In genomic region chr17:8224891-8225812, GRCh38 we compare ENCODE assay signal across 10 cellular contexts. TPM values are rescaled to one million over a fixed set of nuclear protein-coding genes. Genes with fewer than 3 reads are reported as not detected.
DNase-seq lines count a peak whose midpoint lies in the region; ATAC-seq and TF ChIP-seq lines count a peak whose summit lies in the region.
"Had no signal": no experiment of that assay in that cellular context is flagged by ENCODE, and none has a peak within 500 bp of the region (broad histone marks: within the 10 kb centered on the region; RNA-seq: fewer than 3 reads in every experiment).

No MANE protein-coding gene starts in this region.

- H2AFZ ChIP-seq in HCT116 (ENCODE audit: low read depth, low read length, poor library complexity, severe bottlenecking) (no peak overlapping the region), SK-N-SH (ENCODE audit: low read depth) (no peak overlapping the region)

- 97% methylated on average over 24 of the region's 26 CpGs for WGBS in SK-N-SH (ENCODE audit: low lambda C conversion rate)

- DNase-seq in CD4-positive, alpha-beta T cell: no peak
- DNase-seq in HCT116 (ENCODE audit: low read depth, low spot score): no peak
- no peak for DNase-seq in central memory CD8-positive, alpha-beta T cell (ENCODE audit: low spot score in 2 of 2)
- DNase-seq in nephron progenitor cell: no peak
- no peak for DNase-seq in NCI-H187 treated with DMSO at 0.1 percent for 48 hours (lab: John Stamatoyannopoulos, UW)
- no peak for DNase-seq in SK-N-SH
- DNase-seq: NCI-H2107, sigmoid colon had no signal

- RAD21 ChIA-PET in HCT116 (lab: Charles Lee; ENCODE audit: low non-redundant PET in 1 of 2, low total read pairs in 2 of 2, uncharacterized antibody in 2 of 2, unreplicated experiment in 2 of 2): interaction anchor here in 1 of 2 experiments (1.4 kb wide), 1 partner anchor 21 kb away, joined by 3 read pairs; no protein-coding TSS in a partner anchor

- H3K9me2 ChIP-seq in HCT116 (ENCODE audit: insufficient read depth) (no peaks in the 10 kb centered on the region), SK-N-SH (no peaks in the 10 kb centered on the region)

- H3K9me3 Mint-ChIP-seq in CD4-positive, alpha-beta T cell: peaks cover 2% of the 10 kb centered on the region
- peaks cover 6% of the 10 kb centered on the region for H3K9me3 Mint-ChIP-seq in central memory CD8-positive, alpha-beta T cell
- H3K9me3 Mint-ChIP-seq in nephron progenitor cell: peaks cover 6% of the 10 kb centered on the region

- H3K4me2 ChIP-seq in HCT116 (ENCODE audit: low read length) (0 out of 2 replicates have a peak overlapping the region, but pooled peaks have one; percentile 93), SK-N-SH (no peak overlapping the region)

- H4K20me1 ChIP-seq in HCT116 (ENCODE audit: insufficient read depth) (no peaks in the 10 kb centered on the region), SK-N-SH (ENCODE audit: insufficient read depth) (0 out of 2 replicates have a peak, but pooled peaks cover 4% of the 10 kb centered on the region)

- peaks cover 13 to 22% of the 10 kb centered on the region in 2 experiments for H3K36me3 ChIP-seq in HCT116 (ENCODE audit: control insufficient read depth in 1 of 2, insufficient read depth in 2 of 2, low read length in 2 of 2)
- H3K36me3 ChIP-seq in SK-N-SH (replicated peaks in 1 of 2; ENCODE audit: control insufficient read depth in 1 of 2, insufficient read depth in 2 of 2, low read length in 1 of 2): peaks cover 7 to 25% of the 10 kb centered on the region in 2 experiments

- H3K9ac ChIP-seq in HCT116 (ENCODE audit: low read length) (no peak overlapping the region), SK-N-SH (no peak overlapping the region)

- POLR2A ChIA-PET in CD4-positive, alpha-beta T cell (lab: Charles Lee): interaction anchor here (0.8 to 19.8 kb wide), 16 partner anchors 15 to 538 kb away, joined by 3 to 630 read pairs (median 14); partner anchors contain the start of genes ALOXE3, AURKB, BORCS6 and CTC1
- POLR2A ChIA-PET in HCT116 (lab: Charles Lee) (interaction anchor here (0.5 to 7.5 kb wide), 7 partner anchors 13 to 635 kb away, joined by 3 to 63 read pairs (median 45); partner anchors contain the start of genes AURKB, BORCS6, CTC1 and SLC25A35), SK-N-SH (lab: Yijun Ruan, JAX) (interaction anchor here (0.8 to 1.2 kb wide), 2 partner anchors 37 to 164 kb away, joined by 4 read pairs; no protein-coding TSS in a partner anchor)

- peaks cover 31 to 72% of the 10 kb centered on the region in 2 experiments for H3K4me1 ChIP-seq in HCT116 (ENCODE audit: control insufficient read depth in 1 of 2, insufficient read depth in 2 of 2, low read length in 2 of 2)
- peaks cover 8 to 23% of the 10 kb centered on the region in 2 experiments; a peak in 3 of 4 replicates for H3K4me1 ChIP-seq in SK-N-SH (ENCODE audit: control insufficient read depth in 1 of 2, insufficient read depth in 2 of 2, low read depth in 1 of 2, low read length in 1 of 2)

- BruUV-seq in HCT116 (replicated peaks; lab: Mats Ljungman, UMichigan): no TSS peak

- H3K4me3 Mint-ChIP-seq in CD4-positive, alpha-beta T cell: peak overlapping the region; percentile 87
- H3K4me3 Mint-ChIP-seq in central memory CD8-positive, alpha-beta T cell: peak overlapping the region; percentile 97
- H3K4me3 Mint-ChIP-seq in nephron progenitor cell: peak overlapping the region; percentile 72

- no peaks in the 10 kb centered on the region for H3K27me3 ChIP-seq in CD4-positive, alpha-beta T cell (ENCODE audit: control insufficient read depth, insufficient read depth, low read length)
- H3K27me3 ChIP-seq in HCT116 (ENCODE audit: insufficient read depth, low read length): no peaks in the 10 kb centered on the region
- H3K27me3 ChIP-seq in SK-N-SH (ENCODE audit: insufficient read depth): no peaks in the 10 kb centered on the region
- H3K27me3 ChIP-seq: adrenal gland, sigmoid colon had no signal

- H3K4me3 ChIP-seq in HCT116 (replicated peaks in 1 of 2; ENCODE audit: low read depth in 1 of 2, low read length in 2 of 2) (no peak overlapping the region), SK-N-SH (ENCODE audit: low read depth in 2 of 2, low read length in 1 of 2) (no peak overlapping the region)
- H3K4me3 ChIP-seq: adrenal gland had no signal

- CTCF ChIA-PET in CD4-positive, alpha-beta T cell (lab: Charles Lee): interaction anchor here (0.6 to 1.5 kb wide), 6 partner anchors 20 to 107 kb away, joined by 3 to 7 read pairs (median 3); partner anchors contain the start of genes ALOXE3 and CTC1
- CTCF ChIA-PET in HCT116 (lab: Charles Lee): interaction anchor here (0.6 kb wide), 2 partner anchors 9 to 103 kb away, joined by 3 read pairs; no protein-coding TSS in a partner anchor
- CTCF ChIA-PET in SK-N-SH (lab: Yijun Ruan, JAX): interaction anchor here (1.0 to 6.5 kb wide), 12 partner anchors 13 to 106 kb away, joined by 3 to 55 read pairs (median 7); partner anchors contain the start of genes ALOXE3, BORCS6, HES7 and SLC25A35

- H3K27ac ChIP-seq in CD4-positive, alpha-beta T cell (ENCODE audit: low read depth, low read length): peak overlapping the region; percentile 40
- H3K27ac ChIP-seq in HCT116 (ENCODE audit: low read depth, low read length) (no peak overlapping the region), SK-N-SH (ENCODE audit: low read depth in 2 of 2, low read length in 1 of 2) (no peak overlapping the region)

- peaks cover 53% of the 10 kb centered on the region for H3F3A ChIP-seq in SK-N-SH (replicated peaks; ENCODE audit: insufficient read depth)

- H3K9me3 ChIP-seq in CD4-positive, alpha-beta T cell (ENCODE audit: control insufficient read depth, low read length): no peaks in the 10 kb centered on the region
- no peaks in the 10 kb centered on the region for H3K9me3 ChIP-seq in HCT116 (ENCODE audit: control insufficient read depth in 1 of 2, insufficient read depth in 1 of 2, low read depth in 1 of 2, low read length in 2 of 2)
- H3K9me3 ChIP-seq in SK-N-SH: no peaks in the 10 kb centered on the region
- H3K9me3 ChIP-seq: adrenal gland, sigmoid colon had no signal

- peaks cover 38% of the 10 kb centered on the region for H3K27me3 Mint-ChIP-seq in CD4-positive, alpha-beta T cell
- H3K27me3 Mint-ChIP-seq in central memory CD8-positive, alpha-beta T cell: peaks cover 32% of the 10 kb centered on the region
- H3K27me3 Mint-ChIP-seq in nephron progenitor cell (ENCODE audit: low read depth, poor library complexity): peaks cover 29% of the 10 kb centered on the region

- no peak for TF ChIP-seq POLR2A in HCT116 (IDR thresholded peaks at IDR 0.05; ENCODE audit: borderline replicate concordance, extremely low read depth, insufficient read depth, insufficient read length)

- ATAC-seq in CD4-positive, alpha-beta T cell (ENCODE audit: poor library complexity): no peak
- no peak for ATAC-seq in HCT116
- no peak for ATAC-seq in central memory CD8-positive, alpha-beta T cell (replicated peaks; ENCODE audit: extremely low read depth, poor library complexity, severe bottlenecking)
- no peak for ATAC-seq in GM18907 (IDR thresholded peaks at IDR 0.05; ENCODE audit: unreplicated experiment)

- TF ChIP-seq EP300 in SK-N-SH (IDR thresholded peaks at IDR 0.05; ENCODE audit: borderline replicate concordance in 1 of 2, low read depth in 1 of 2, low read length in 1 of 2): no peak

- H3K4me1 Mint-ChIP-seq in CD4-positive, alpha-beta T cell (ENCODE audit: low read depth): peaks cover 77% of the 10 kb centered on the region
- peaks cover 77% of the 10 kb centered on the region for H3K4me1 Mint-ChIP-seq in central memory CD8-positive, alpha-beta T cell
- peaks cover 38% of the 10 kb centered on the region for H3K4me1 Mint-ChIP-seq in nephron progenitor cell

- TF ChIP-seq CTCF in CD4-positive, alpha-beta T cell (IDR thresholded peaks at IDR 0.05): no peak
- TF ChIP-seq CTCF in HCT116 (IDR thresholded peaks at IDR 0.05 in 2 of 3, conservative IDR thresholded peaks at IDR 0.05 in 1 of 3; ENCODE audit: borderline replicate concordance in 1 of 3, insufficient read depth in 1 of 3, low read depth in 2 of 3, low read length in 2 of 3) (no peak), nephron progenitor cell (IDR thresholded peaks at IDR 0.05) (no peak), SK-N-SH (IDR thresholded peaks at IDR 0.05) (no peak)

- peaks cover 78% of the 10 kb centered on the region for H3K36me3 Mint-ChIP-seq in CD4-positive, alpha-beta T cell (ENCODE audit: low read depth)
- peaks cover 78% of the 10 kb centered on the region for H3K36me3 Mint-ChIP-seq in central memory CD8-positive, alpha-beta T cell (ENCODE audit: insufficient read depth)
- H3K36me3 Mint-ChIP-seq in nephron progenitor cell (ENCODE audit: low read depth): peaks cover 21% of the 10 kb centered on the region

- TF ChIP-seq RAD21 in HCT116 (IDR thresholded peaks at IDR 0.05; ENCODE audit: low read depth) (no peak), SK-N-SH (IDR thresholded peaks at IDR 0.05; ENCODE audit: low read length) (no peak)

- H3K27ac Mint-ChIP-seq in CD4-positive, alpha-beta T cell: peak overlapping the region; percentile 99
- peak overlapping the region; percentile 98 for H3K27ac Mint-ChIP-seq in central memory CD8-positive, alpha-beta T cell (ENCODE audit: low read depth)
- H3K27ac Mint-ChIP-seq in nephron progenitor cell: peak overlapping the region; percentile 93

- intact Hi-C loops in CD4-positive, alpha-beta T cell (cut with DNase I, micrococcal nuclease): loop anchor here (5.0 kb wide), 2 partner anchors 88 to 157 kb away; partner anchors contain the start of gene RPL26 (in 1 of the 2)
- intact Hi-C loops in HCT116 (cut with micrococcal nuclease): loop anchor here (5.0 to 10.0 kb wide), 2 partner anchors 88 to 150 kb away; partner anchors contain the start of gene KRABD2

- H3K79me2 ChIP-seq in HCT116 (ENCODE audit: insufficient read depth, low read length) (no peaks in the 10 kb centered on the region), SK-N-SH (ENCODE audit: insufficient read depth) (no peaks in the 10 kb centered on the region)

RNA-seq across cellular contexts. Expression of gene AURKB, which starts 14.8 kb away (rescaled TPM):
- 1 to 10 TPM in 1 of 2 experiments, under 1 TPM in 1; 0.56 to 1.4 TPM for total RNA-seq in CD4-positive, alpha-beta T cell
- 141 TPM for total RNA-seq in HCT116 (2021; ENCODE audit: unreplicated experiment)
- polyA plus RNA-seq in HCT116 (2012): 216 and 232 TPM in 2 replicates
- 28.8 and 43.9 TPM in 2 replicates for polyA plus RNA-seq in SK-N-SH (2012; rRNA removed)
- polyA plus RNA-seq in SK-N-SH (2012; cell fraction: cytosol; rRNA removed): 23.4 and 32.0 TPM in 2 replicates
- polyA plus RNA-seq in SK-N-SH (2012; cell fraction: nucleus; rRNA removed): 104 and 168 TPM in 2 replicates

RNA-seq across cellular contexts. Expression of gene CTC1, which starts 22.7 kb away (rescaled TPM):
- 100 to 1,000 TPM; 259 to 269 TPM for total RNA-seq in CD4-positive, alpha-beta T cell
- 80.4 TPM for total RNA-seq in HCT116 (2021; ENCODE audit: unreplicated experiment)
- 22.8 and 31.9 TPM in 2 replicates for polyA plus RNA-seq in HCT116 (2012)
- polyA plus RNA-seq in SK-N-SH (2012; rRNA removed): 11.0 and 12.6 TPM in 2 replicates
- polyA plus RNA-seq in SK-N-SH (2012; cell fraction: cytosol; rRNA removed): 3.2 and 4.8 TPM in 2 replicates
- 61.6 and 90.0 TPM in 2 replicates for polyA plus RNA-seq in SK-N-SH (2012; cell fraction: nucleus; rRNA removed)

RNA-seq across cellular contexts. Expression of gene PFAS, which starts 23.9 kb away (rescaled TPM):
- 10 to 100 TPM; 22.3 to 23.0 TPM for total RNA-seq in CD4-positive, alpha-beta T cell
- 80.6 TPM for total RNA-seq in HCT116 (2021; ENCODE audit: unreplicated experiment)
- 21.2 and 22.3 TPM in 2 replicates for polyA plus RNA-seq in HCT116 (2012)
- 22.4 and 24.0 TPM in 2 replicates for polyA plus RNA-seq in SK-N-SH (2012; rRNA removed)
- 7.1 and 9.5 TPM in 2 replicates for polyA plus RNA-seq in SK-N-SH (2012; cell fraction: cytosol; rRNA removed)
- 91.9 and 99.7 TPM in 2 replicates for polyA plus RNA-seq in SK-N-SH (2012; cell fraction: nucleus; rRNA removed)

RNA-seq across cellular contexts. Expression of gene BORCS6, which starts 35.2 kb away (rescaled TPM):
- 1 to 10 TPM; 6.1 to 6.4 TPM for total RNA-seq in CD4-positive, alpha-beta T cell
- total RNA-seq in HCT116 (2021; ENCODE audit: unreplicated experiment): 6.4 TPM
- 4.7 and 5.4 TPM in 2 replicates for polyA plus RNA-seq in HCT116 (2012)
- 3.7 and 4.3 TPM in 2 replicates for polyA plus RNA-seq in SK-N-SH (2012; rRNA removed)
- polyA plus RNA-seq in SK-N-SH (2012; cell fraction: cytosol; rRNA removed): 2.1 and 3.5 TPM in 2 replicates
- 2.9 and 3.5 TPM in 2 replicates for polyA plus RNA-seq in SK-N-SH (2012; cell fraction: nucleus; rRNA removed)

RNA-seq across cellular contexts. Expression of gene TMEM107, which starts 49.0 kb away (rescaled TPM):
- 10 to 100 TPM; 12.2 to 12.9 TPM for total RNA-seq in CD4-positive, alpha-beta T cell
- 30.1 TPM for total RNA-seq in HCT116 (2021; ENCODE audit: unreplicated experiment)
- 30.8 and 40.9 TPM in 2 replicates for polyA plus RNA-seq in HCT116 (2012)
- polyA plus RNA-seq in SK-N-SH (2012; rRNA removed): 18.6 and 19.2 TPM in 2 replicates
- polyA plus RNA-seq in SK-N-SH (2012; cell fraction: cytosol; rRNA removed): 16.7 and 17.7 TPM in 2 replicates
- 16.7 and 21.4 TPM in 2 replicates for polyA plus RNA-seq in SK-N-SH (2012; cell fraction: nucleus; rRNA removed)

Comparison
In these comparisons a context has a peak if more than half of its experiments do, and no peak if none do; other contexts are left out.
1. RNA of gene AURKB, which starts 14.8 kb away (total RNA-seq): 141 TPM in HCT116 (single experiment); 0.56 to 1.4 TPM in CD4-positive, alpha-beta T cell; every median in the first group is over 10 times any median in the second.
2. Peak in every context shown above with its lines, with median percentiles within 50 percentile points of each other: H3K27ac Mint-ChIP-seq and H3K4me3 Mint-ChIP-seq.